In the genomic region with DNA sequence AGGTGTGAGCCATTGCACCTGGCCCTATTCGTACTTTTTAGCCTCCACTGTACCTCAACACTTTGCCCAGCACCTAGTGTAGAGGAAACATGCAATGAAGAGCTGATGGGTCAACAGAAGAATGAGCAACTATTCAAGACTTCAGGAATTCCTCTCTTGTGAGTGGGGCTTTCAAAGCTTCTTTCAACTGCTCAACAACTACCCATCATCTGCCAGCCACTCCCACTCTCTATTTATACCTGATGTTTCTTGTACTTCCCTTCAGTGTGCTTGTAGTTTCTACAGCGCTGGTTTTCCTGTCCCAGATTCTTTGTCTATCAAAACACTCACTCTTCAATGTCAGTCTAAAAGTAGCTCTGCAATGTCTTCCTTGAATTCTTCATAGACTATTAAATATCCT, we compare ENCODE assay signal across 1 cellular context.
TF ChIP-seq lines count a peak whose summit lies in the region.

No MANE protein-coding gene starts in this region.

TF ChIP-seq in IMR-90, 13 proteins besides CTCF, POLR2A, EP300 and RAD21:
- no peak for TF ChIP-seq BHLHE40 (IDR thresholded peaks at IDR 0.05; ENCODE audit: low read depth, low read length)
- TF ChIP-seq FOS (IDR thresholded peaks at IDR 0.05; ENCODE audit: low read depth, low read length) = no peak
- TF ChIP-seq MAZ (IDR thresholded peaks at IDR 0.05; ENCODE audit: borderline replicate concordance, low read depth, low read length) = no peak
- TF ChIP-seq MAFK (IDR thresholded peaks at IDR 0.05; ENCODE audit: low read depth, low read length) = no peak
- no peak for TF ChIP-seq RFX5 (IDR thresholded peaks at IDR 0.05; ENCODE audit: low read depth, low read length)
- TF ChIP-seq MXI1 (IDR thresholded peaks at IDR 0.05; ENCODE audit: borderline replicate concordance, low read depth, low read length) = no peak
- TF ChIP-seq, protein P1, sequence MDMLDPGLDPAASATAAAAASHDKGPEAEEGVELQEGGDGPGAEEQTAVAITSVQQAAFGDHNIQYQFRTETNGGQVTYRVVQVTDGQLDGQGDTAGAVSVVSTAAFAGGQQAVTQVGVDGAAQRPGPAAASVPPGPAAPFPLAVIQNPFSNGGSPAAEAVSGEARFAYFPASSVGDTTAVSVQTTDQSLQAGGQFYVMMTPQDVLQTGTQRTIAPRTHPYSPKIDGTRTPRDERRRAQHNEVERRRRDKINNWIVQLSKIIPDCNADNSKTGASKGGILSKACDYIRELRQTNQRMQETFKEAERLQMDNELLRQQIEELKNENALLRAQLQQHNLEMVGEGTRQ (IDR thresholded peaks at IDR 0.05; ENCODE audit: low read depth, low read length) = no peak
